Comparison of ENCODE assay signal across 8 cellular contexts in genomic region chr10:78974409-78975317, GRCh38.
DNase-seq lines count a peak whose midpoint lies in the region; ATAC-seq, FAIRE-seq and TF ChIP-seq lines count a peak whose summit lies in the region.

No MANE protein-coding gene starts in this region.

- no peaks in the 10 kb centered on the region for H3K9me1 ChIP-seq in keratinocyte (ENCODE audit: control insufficient read depth, extremely low read depth, insufficient read depth, low read length)

- H3K9me3 ChIP-seq in WERI-Rb-1 (ENCODE audit: severe bottlenecking) (no peaks in the 10 kb centered on the region), keratinocyte (ENCODE audit: control insufficient read depth, low read depth, low read length) (no peaks in the 10 kb centered on the region)

- FAIRE-seq in keratinocyte (lab: Jason Lieb, UNC), result no peak

- no peaks in the 10 kb centered on the region for H3K79me2 ChIP-seq in keratinocyte (ENCODE audit: control insufficient read depth, insufficient read depth, low read length)

- TF ChIP-seq CTCF in GM13977 (IDR thresholded peaks at IDR 0.05; ENCODE audit: extremely low read depth, insufficient read depth, missing control alignments) (peak; percentile 82), WERI-Rb-1 (IDR thresholded peaks at IDR 0.05; ENCODE audit: low read depth, low read length) (peak; percentile 96), cardiac fibroblast (IDR thresholded peaks at IDR 0.05; ENCODE audit: low read depth, low read length) (peak; percentile 74), keratinocyte (optimal IDR thresholded peaks at IDR 0.05 in 1 of 3, IDR thresholded peaks at IDR 0.05 in 1 of 3, conservative IDR thresholded peaks at IDR 0.05 in 1 of 3; ENCODE audit: extremely low read depth in 1 of 3, insufficient read depth in 2 of 3, low read length in 3 of 3) (peak; percentile 71 to 79 (median 79))

- peak overlapping the region; percentile 57 for H3K4me3 ChIP-seq in WERI-Rb-1 (ENCODE audit: low read depth, low read length)
- peak overlapping the region; percentile 17 to 30 for H3K4me3 ChIP-seq in cardiac fibroblast (replicated peaks in 1 of 2; ENCODE audit: low read depth in 2 of 2, low read length in 2 of 2)
- H3K4me3 ChIP-seq in keratinocyte (ENCODE audit: control insufficient read depth in 2 of 3, extremely low read depth in 1 of 3, insufficient read depth in 2 of 3, low read depth in 1 of 3, low read length in 3 of 3), result peak overlapping the region; percentile 24 to 58 (median 51)

- H3K27me3 ChIP-seq in WERI-Rb-1 (ENCODE audit: insufficient read depth, low read depth, severe bottlenecking) (no peaks in the 10 kb centered on the region), keratinocyte (ENCODE audit: control insufficient read depth, extremely low read depth, insufficient read depth, low read length) (peaks cover 6% of the 10 kb centered on the region)

- DNase-seq in A172 (ENCODE audit: low spot score) (peak; percentile 85), GM13977 (ENCODE audit: low spot score) (peak; percentile 65), NCI-H1694 (lab: John Stamatoyannopoulos, UW) (peak; percentile 77), WERI-Rb-1 (peak; percentile 78), cardiac fibroblast (ENCODE audit: low read depth in 2 of 2) (peak; percentile 89 to 97), keratinocyte (ENCODE audit: low read depth, low spot score) (no peak)
- peak; percentile 47 to 67 (median 55) for DNase-seq in stimulated activated CD4-positive, alpha-beta T cell treated with anti-CD3 and anti-CD28 coated beads, Interleukin-12 subunit alpha, Interleukin-12 subunit beta, amount 100 ng/mL, for 48 hours (ENCODE audit: low read depth in 2 of 3, low spot score in 1 of 3)

- in situ Hi-C loops in GM13977 (cut with MboI; ENCODE audit: low pct_unique_long_range_greater_than_20kb, low sequenced_read_pairs, unreplicated experiment), result no loop called here

- peak overlapping the region; percentile 57 for H2AFZ ChIP-seq in keratinocyte (ENCODE audit: control insufficient read depth, low read length)

- peaks cover 21% of the 10 kb centered on the region for H3K4me1 ChIP-seq in keratinocyte (ENCODE audit: control insufficient read depth, extremely low read depth, insufficient read depth, low read length)

- H3K9ac ChIP-seq in keratinocyte (ENCODE audit: control insufficient read depth, extremely low read depth, insufficient read depth, low read length), result peak overlapping the region; percentile 74

- H3K4me2 ChIP-seq in keratinocyte (ENCODE audit: control insufficient read depth, extremely low read depth, insufficient read depth, low read depth, low read length), result peak overlapping the region; percentile 84

- H3K27ac ChIP-seq in WERI-Rb-1, result peak overlapping the region; percentile 98
- peak overlapping the region; percentile 60 for H3K27ac ChIP-seq in keratinocyte (ENCODE audit: control insufficient read depth, insufficient read depth, low read length)

- no peaks in the 10 kb centered on the region for H4K20me1 ChIP-seq in keratinocyte (ENCODE audit: control insufficient read depth, extremely low read depth, insufficient read depth, low read length)

- no peak for ATAC-seq in HG03439 (IDR thresholded peaks at IDR 0.05; ENCODE audit: unreplicated experiment)

- no peaks in the 10 kb centered on the region for H3K36me3 ChIP-seq in WERI-Rb-1
- no peaks in the 10 kb centered on the region for H3K36me3 ChIP-seq in keratinocyte (ENCODE audit: control insufficient read depth in 2 of 2, extremely low read depth in 1 of 2, insufficient read depth in 2 of 2, low read length in 2 of 2)

- dilution Hi-C loops in keratinocyte (cut with MboI; ENCODE audit: extremely low pct_ligation_motif_present, low sequenced_read_pairs), result no loop called here
